In the genomic region with DNA sequence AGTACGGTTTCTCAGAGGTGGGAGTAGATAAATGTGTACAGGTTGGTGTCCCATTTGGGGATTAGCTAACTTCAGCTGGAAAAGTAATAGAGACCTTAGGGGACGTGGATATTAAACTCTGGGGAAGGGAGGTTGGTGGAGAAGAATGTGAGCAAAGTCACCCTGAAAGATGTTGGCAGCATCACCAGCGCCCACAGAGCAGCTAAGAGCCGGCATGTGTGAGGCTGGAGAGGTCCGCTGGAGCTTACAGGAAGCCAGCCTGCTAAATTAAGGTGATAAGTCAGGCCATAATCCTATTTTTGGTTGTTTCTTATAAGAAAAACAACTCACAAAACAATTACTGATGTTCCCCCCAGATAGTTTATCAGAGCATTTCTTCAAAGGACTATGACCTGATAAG, we compare ENCODE assay signal across 25 cellular contexts.
"Had no signal": no experiment of that assay in that cellular context is flagged by ENCODE, and none has a peak within 500 bp of the region (broad histone marks: within the 10 kb centered on the region; RNA-seq: fewer than 3 reads in every experiment).

No MANE protein-coding gene starts in this region.

- H3K27ac ChIP-seq: gastroesophageal sphincter, neural progenitor cell, parathyroid adenoma, psoas muscle, spleen, testis had no signal

- H3K27me3 ChIP-seq: gastroesophageal sphincter, neural progenitor cell, spleen, testis had no signal

- ATAC-seq: activated naive CD8-positive, alpha-beta T cell treated with anti-CD3 and anti-CD28 coated beads, Interleukin-2, amount 50 U/mL, for 24 hours; gastroesophageal sphincter; naive thymus-derived CD4-positive, alpha-beta T cell; psoas muscle; T-helper 17 cell; WTC11 had no signal

- H3K4me3 ChIP-seq: gastroesophageal sphincter, neural progenitor cell, psoas muscle, spleen, testis had no signal

- DNase-seq: activated CD4-positive, alpha-beta memory T cell treated with anti-CD3 and anti-CD28 coated beads, Interleukin-2, amount 10 ng/mL, durations not matched to agents 7 days and 5 days; activated CD4-positive, alpha-beta T cell treated with anti-CD3 and anti-CD28 coated beads for 1 hour; activated CD4-positive, alpha-beta T cell treated with anti-CD3 and anti-CD28 coated beads, Interleukin-2, amount 10 ng/mL, durations not matched to agents 7 days and 5 days; activated CD8-positive, alpha-beta memory T cell treated with anti-CD3 and anti-CD28 coated beads, Interleukin-2, amount 50 U/mL, for 48 hours; activated naive CD8-positive, alpha-beta T cell treated with anti-CD3 and anti-CD28 coated beads, Interleukin-2, amount 50 U/mL, for 24 hours; activated T-cell treated with anti-CD3 and anti-CD28 coated beads, Interleukin-2, amount 50 U/mL, for 48 hours; amygdala; central memory CD4-positive, alpha-beta T cell; hippocampal formation; immature natural killer cell; kidney glomerular epithelial cell; midbrain; naive thymus-derived CD4-positive, alpha-beta T cell; occipital lobe; psoas muscle; spleen; stimulated activated naive CD4-positive, alpha-beta T cell; T-helper 17 cell; T1000; testis; trophoblast cell had no signal

- H3K4me1 ChIP-seq: neural progenitor cell, psoas muscle had no signal

- H3K9me3 ChIP-seq: gastroesophageal sphincter, psoas muscle, spleen, testis had no signal

- H3K36me3 ChIP-seq: gastroesophageal sphincter, neural progenitor cell, spleen had no signal
